ENCODE assay signal across 27 cellular contexts in the genomic region with DNA sequence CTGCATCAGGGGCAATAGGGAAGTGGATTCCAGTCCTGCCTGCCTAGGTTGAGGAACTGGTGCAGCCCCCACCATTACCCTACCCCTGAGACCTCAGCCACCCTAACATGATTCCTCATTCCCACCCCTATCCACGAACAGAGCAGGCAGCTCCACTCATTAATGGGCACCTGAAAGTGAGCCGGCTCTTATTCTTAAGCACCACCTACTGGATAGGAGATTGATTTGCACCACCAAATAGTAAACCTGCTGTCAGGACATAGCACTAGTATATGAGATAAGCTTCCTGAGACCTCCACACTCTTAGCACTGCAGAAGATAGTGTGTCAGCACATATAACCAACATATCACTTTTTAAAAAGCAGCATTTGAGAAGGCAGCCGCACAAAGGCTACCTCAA.
DNase-seq lines count a peak whose midpoint lies in the region; ATAC-seq, FAIRE-seq and TF ChIP-seq lines count a peak whose summit lies in the region.
"Had no signal": no experiment of that assay in that cellular context is flagged by ENCODE, and none has a peak within 500 bp of the region (broad histone marks: within the 10 kb centered on the region; RNA-seq: fewer than 3 reads in every experiment).

No MANE protein-coding gene starts in this region.

- BruUV-seq in HepG2 (replicated peaks; lab: Mats Ljungman, UMichigan), result no TSS peak

- H3K9me2 ChIP-seq in MM.1S (replicated peaks; ENCODE audit: insufficient read depth, low read length), result no peaks in the 10 kb centered on the region

- 0% methylated on average over 3 of the region's 3 CpGs for WGBS in HepG2 (ENCODE audit: low lambda C conversion rate)

- H2AFZ ChIP-seq in MM.1S (ENCODE audit: low read length) (no peak overlapping the region), HepG2 (ENCODE audit: low read length) (no peak overlapping the region)
- H2AFZ ChIP-seq: GM23248 had no signal

- H3K4me3 ChIP-seq in MM.1S (ENCODE audit: low read length), result no peak overlapping the region
- H3K4me3 ChIP-seq in cardiac fibroblast (replicated peaks in 1 of 2; ENCODE audit: low read depth in 2 of 2, low read length in 2 of 2), result no peak overlapping the region
- no peak overlapping the region for H3K4me3 ChIP-seq in HepG2 (replicated peaks in 1 of 3; ENCODE audit: insufficient read depth in 1 of 3, low read depth in 2 of 3, low read length in 3 of 3)
- H3K4me3 ChIP-seq: GM23248, prostate gland, SJCRH30, stomach had no signal

- no peaks in the 10 kb centered on the region for H3K36me3 ChIP-seq in MM.1S (replicated peaks; ENCODE audit: insufficient read depth, low read length)
- H3K36me3 ChIP-seq in HepG2 (replicated peaks in 1 of 2; ENCODE audit: control insufficient read depth in 1 of 2, insufficient read depth in 2 of 2, low read length in 2 of 2), result no peaks in the 10 kb centered on the region
- H3K36me3 ChIP-seq: prostate gland, SJCRH30, stomach had no signal

- TF ChIP-seq EP300 in HepG2 (IDR thresholded peaks at IDR 0.05; ENCODE audit: low read depth in 2 of 2, low read length in 2 of 2), result no peak
- TF ChIP-seq EP300 in HepG2 (CRISPR knock-in tag; IDR thresholded peaks at IDR 0.05; ENCODE audit: borderline replicate concordance), result no peak

- CTCF ChIA-PET in HepG2 (lab: Yijun Ruan, JAX; ENCODE audit: low intra/inter-chr PET ratio, low total read pairs), result no interaction called here

- H3K9me3 ChIP-seq in MM.1S (replicated peaks; ENCODE audit: insufficient read depth, low read length) (no peaks in the 10 kb centered on the region), HepG2 (ENCODE audit: low read length) (peaks cover 16% of the 10 kb centered on the region; the same call in 1 of the 2 replicates)
- H3K9me3 ChIP-seq: prostate gland, SJCRH30 had no signal

- H3K4me2 ChIP-seq in MM.1S (ENCODE audit: low read depth, low read length) (no peak overlapping the region), HepG2 (ENCODE audit: low read depth, low read length) (no peak overlapping the region)

- no peaks in the 10 kb centered on the region for H3K4me1 Mint-ChIP-seq in activated T-helper 17 cell treated with anti-CD3 and anti-CD28 coated beads, Interleukin-2, amount 50 U/mL, for 72 hours
- H3K4me1 Mint-ChIP-seq: activated naive CD8-positive, alpha-beta T cell treated with anti-CD3 and anti-CD28 coated beads, Interleukin-2, amount 10 ng/mL, durations not matched to agents 7 days and 5 days; brain had no signal

- no peak overlapping the region for H3K9ac ChIP-seq in MM.1S (ENCODE audit: low read length)
- no peak overlapping the region for H3K9ac ChIP-seq in HepG2 (ENCODE audit: insufficient read depth, low read depth, low read length)
- H3K9ac ChIP-seq: GM23248 had no signal

- intact Hi-C loops in HepG2 (cut with micrococcal nuclease; ENCODE audit: unreplicated experiment), result loop anchor here (1.0 kb wide), 1 partner anchor 171 kb away; no protein-coding TSS in a partner anchor

- FAIRE-seq in HepG2 (lab: Jason Lieb, UNC), result no peak
- FAIRE-seq: GM12891, GM19239 had no signal

- no peak overlapping the region for H3K27ac Mint-ChIP-seq in activated T-helper 17 cell treated with anti-CD3 and anti-CD28 coated beads, Interleukin-2, amount 50 U/mL, for 72 hours
- H3K27ac Mint-ChIP-seq: activated naive CD8-positive, alpha-beta T cell treated with anti-CD3 and anti-CD28 coated beads, Interleukin-2, amount 10 ng/mL, durations not matched to agents 7 days and 5 days; brain; T-helper 2 cell treated with Interferon-gamma antibody and Interleukin-4, amounts not matched to agents 5 μg/mL and 100 μg/mL, for 36 hours had no signal

- POLR2A ChIA-PET in HepG2 (lab: Yijun Ruan, JAX), result no interaction called here

- no peak overlapping the region for H3K4me3 Mint-ChIP-seq in activated T-helper 17 cell treated with anti-CD3 and anti-CD28 coated beads, Interleukin-2, amount 50 U/mL, for 72 hours
- H3K4me3 Mint-ChIP-seq: activated naive CD8-positive, alpha-beta T cell treated with anti-CD3 and anti-CD28 coated beads, Interleukin-2, amount 10 ng/mL, durations not matched to agents 7 days and 5 days; brain; T-helper 2 cell treated with Interferon-gamma antibody and Interleukin-4, amounts not matched to agents 5 μg/mL and 100 μg/mL, for 36 hours had no signal

- H3K27me3 Mint-ChIP-seq in activated T-helper 17 cell treated with anti-CD3 and anti-CD28 coated beads, Interleukin-2, amount 50 U/mL, for 72 hours, result no peaks in the 10 kb centered on the region
- H3K27me3 Mint-ChIP-seq: activated naive CD8-positive, alpha-beta T cell treated with anti-CD3 and anti-CD28 coated beads, Interleukin-2, amount 10 ng/mL, durations not matched to agents 7 days and 5 days had no signal

- in situ Hi-C loops in HepG2 (cut with HindIII; ENCODE audit: extremely low pct_ligation_motif_present, low pct_unique_long_range_greater_than_20kb), result no loop called here

- H3F3A ChIP-seq in MM.1S (ENCODE audit: insufficient read depth, low read length), result no peaks in the 10 kb centered on the region

- peaks cover 15% of the 10 kb centered on the region for H3K9me3 Mint-ChIP-seq in activated T-helper 17 cell treated with anti-CD3 and anti-CD28 coated beads, Interleukin-2, amount 50 U/mL, for 72 hours

- TF ChIP-seq CTCF in MM.1S (IDR thresholded peaks at IDR 0.05; ENCODE audit: low read length) (peak; percentile 63), cardiac fibroblast (IDR thresholded peaks at IDR 0.05; ENCODE audit: low read depth, low read length) (peak; percentile 7), HepG2 (CRISPR knock-in tag; IDR thresholded peaks at IDR 0.05) (peak; percentile 54)

- TF ChIP-seq RAD21 in HepG2 (CRISPR knock-in tag; IDR thresholded peaks at IDR 0.05), result no peak; the same call in 1 of the 2 replicates

- H3K36me3 Mint-ChIP-seq in activated T-helper 17 cell treated with anti-CD3 and anti-CD28 coated beads, Interleukin-2, amount 50 U/mL, for 72 hours (ENCODE audit: low read depth), result no peaks in the 10 kb centered on the region
- H3K36me3 Mint-ChIP-seq: activated naive CD8-positive, alpha-beta T cell treated with anti-CD3 and anti-CD28 coated beads, Interleukin-2, amount 10 ng/mL, durations not matched to agents 7 days and 5 days had no signal

- peak; percentile 54 for DNase-seq in DMS53 (lab: John Stamatoyannopoulos, UW)
- no peak for DNase-seq in DMS53 treated with DMSO at 0.1 percent for 48 hours (lab: John Stamatoyannopoulos, UW; ENCODE audit: unreplicated experiment)
- peak; percentile 56 for DNase-seq in MM.1S
- peak in 1 of 2 donors; percentile 5 for DNase-seq in cardiac fibroblast (ENCODE audit: low read depth in 2 of 2)
- peak; percentile 2 for DNase-seq in HepG2 (ENCODE audit: low spot score)
- DNase-seq in SHP77 treated with DMSO at 0.1 percent for 48 hours (lab: John Stamatoyannopoulos, UW), result no peak
- DNase-seq: 8988T; activated naive CD8-positive, alpha-beta T cell treated with anti-CD3 and anti-CD28 coated beads, Interleukin-2, amount 10 ng/mL, durations not matched to agents 7 days and 5 days; foreskin fibroblast; GDM1; GM23248; hippocampal formation; NCI-H2029; NCI-H510A; small intestine; stimulated activated CD4-positive, alpha-beta T cell treated with anti-CD3 and anti-CD28 coated beads, Interleukin-4, amount 100 ng/mL, for 1 hour; stomach; trophoblast cell had no signal

- H3K27ac ChIP-seq in MM.1S (ENCODE audit: low read length) (no peak overlapping the region), HepG2 (ENCODE audit: extremely low read length, insufficient read depth, low read length) (no peak overlapping the region)
- H3K27ac ChIP-seq: GM23248, prostate gland, SJCRH30, stomach had no signal

- TF ChIP-seq POLR2A in HepG2 (IDR thresholded peaks at IDR 0.05; ENCODE audit: insufficient read depth in 1 of 2, low read depth in 2 of 2, low read length in 2 of 2), result no peak

- H3K27me3 ChIP-seq in MM.1S (replicated peaks; ENCODE audit: insufficient read depth, low read length), result no peaks in the 10 kb centered on the region
- no peaks in the 10 kb centered on the region for H3K27me3 ChIP-seq in HepG2 (ENCODE audit: control insufficient read depth in 1 of 2, insufficient read depth in 2 of 2, low read length in 2 of 2)
- H3K27me3 ChIP-seq: SJCRH30, stomach had no signal

- ATAC-seq in HepG2, result peak; percentile 88
- no peak for ATAC-seq in activated T-helper 17 cell treated with anti-CD3 and anti-CD28 coated beads, Interleukin-2, amount 50 U/mL, for 72 hours (replicated peaks)
- no peak for ATAC-seq in HG03521 (IDR thresholded peaks at IDR 0.05; ENCODE audit: unreplicated experiment)
- ATAC-seq: activated CD4-positive, CD25-positive, alpha-beta regulatory T cell treated with anti-CD3 and anti-CD28 coated beads, Interleukin-2, amount 50 U/mL, for 24 hours had no signal

- H3K4me1 ChIP-seq in MM.1S (ENCODE audit: low read length) (peaks cover 5% of the 10 kb centered on the region; the same call in 1 of the 2 replicates), HepG2 (ENCODE audit: insufficient read depth, low read length) (peaks cover 11% of the 10 kb centered on the region)
- H3K4me1 ChIP-seq: prostate gland, SJCRH30, stomach had no signal

- H3K79me2 ChIP-seq in MM.1S (ENCODE audit: low read length) (no peaks in the 10 kb centered on the region), HepG2 (ENCODE audit: insufficient read depth, low read length) (no peaks in the 10 kb centered on the region)

- no peaks in the 10 kb centered on the region for H4K20me1 ChIP-seq in MM.1S (ENCODE audit: insufficient read depth, low read length)
- H4K20me1 ChIP-seq in HepG2 (ENCODE audit: insufficient read depth, low read length), result no peaks in the 10 kb centered on the region

TF ChIP-seq in HepG2, 621 proteins besides CTCF, POLR2A, EP300 and RAD21 (continues in another document):
- TF ChIP-seq ZNF17 (CRISPR knock-in tag; IDR thresholded peaks at IDR 0.05), result no peak
- TF ChIP-seq, protein P1, sequence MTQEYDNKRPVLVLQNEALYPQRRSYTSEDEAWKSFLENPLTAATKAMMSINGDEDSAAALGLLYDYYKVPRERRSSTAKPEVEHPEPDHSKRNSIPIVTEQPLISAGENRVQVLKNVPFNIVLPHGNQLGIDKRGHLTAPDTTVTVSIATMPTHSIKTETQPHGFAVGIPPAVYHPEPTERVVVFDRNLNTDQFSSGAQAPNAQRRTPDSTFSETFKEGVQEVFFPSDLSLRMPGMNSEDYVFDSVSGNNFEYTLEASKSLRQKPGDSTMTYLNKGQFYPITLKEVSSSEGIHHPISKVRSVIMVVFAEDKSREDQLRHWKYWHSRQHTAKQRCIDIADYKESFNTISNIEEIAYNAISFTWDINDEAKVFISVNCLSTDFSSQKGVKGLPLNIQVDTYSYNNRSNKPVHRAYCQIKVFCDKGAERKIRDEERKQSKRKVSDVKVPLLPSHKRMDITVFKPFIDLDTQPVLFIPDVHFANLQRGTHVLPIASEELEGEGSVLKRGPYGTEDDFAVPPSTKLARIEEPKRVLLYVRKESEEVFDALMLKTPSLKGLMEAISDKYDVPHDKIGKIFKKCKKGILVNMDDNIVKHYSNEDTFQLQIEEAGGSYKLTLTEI (CRISPR knock-in tag; conservative IDR thresholded peaks at IDR 0.05), result no peak
- no peak for TF ChIP-seq ZNF644 (CRISPR knock-in tag; IDR thresholded peaks at IDR 0.05; ENCODE audit: low read depth)
- no peak for TF ChIP-seq ZFP37 (CRISPR knock-in tag; IDR thresholded peaks at IDR 0.05; ENCODE audit: borderline replicate concordance)
- TF ChIP-seq SMC3 (IDR thresholded peaks at IDR 0.05; ENCODE audit: low read length), result peak; percentile 23; the same call in 1 of the 2 replicates

Comparison
In these comparisons a context has a peak if more than half of its experiments do, and no peak if none do; other contexts are left out.
1. DNase-seq: peak in DMS53 (single experiment), MM.1S (single experiment) and HepG2 (single experiment); none in DMS53 treated with DMSO at 0.1 percent for 48 hours (single experiment) and SHP77 treated with DMSO at 0.1 percent for 48 hours (single experiment).
2. CTCF ChIP-seq: peak in every context shown above with its lines; median percentile 63 in MM.1S; 54 in HepG2; 7 in cardiac fibroblast.